In genomic region chr9:98902925-98903324, GRCh38 we compare ENCODE assay signal across 26 cellular contexts. TPM values are rescaled to one million over a fixed set of nuclear protein-coding genes. Genes with fewer than 3 reads are reported as not detected.
DNase-seq lines count a peak whose midpoint lies in the region; ATAC-seq and TF ChIP-seq lines count a peak whose summit lies in the region.
"Had no signal": no experiment of that assay in that cellular context is flagged by ENCODE, and none has a peak within 500 bp of the region (broad histone marks: within the 10 kb centered on the region; RNA-seq: fewer than 3 reads in every experiment).

No MANE protein-coding gene starts in this region.

- H3K27me3 Mint-ChIP-seq in endodermal cell (ENCODE audit: insufficient read depth) = peaks cover 2% of the 10 kb centered on the region

- no peaks in the 10 kb centered on the region for H3K27me3 ChIP-seq in WERI-Rb-1 (ENCODE audit: insufficient read depth, low read depth, severe bottlenecking)
- no peaks in the 10 kb centered on the region for H3K27me3 ChIP-seq in endodermal cell (ENCODE audit: control insufficient read depth, insufficient read depth, low read length, poor library complexity, severe bottlenecking)
- H3K27me3 ChIP-seq: BE2C, BLaER1 had no signal

- peaks cover 3% of the 10 kb centered on the region for H3K4me1 ChIP-seq in endodermal cell (ENCODE audit: control insufficient read depth, insufficient read depth, low read length)
- H3K4me1 ChIP-seq: BE2C had no signal

- no peaks in the 10 kb centered on the region for H3K9me3 ChIP-seq in WERI-Rb-1 (ENCODE audit: severe bottlenecking)
- H3K9me3 ChIP-seq in endodermal cell (ENCODE audit: control insufficient read depth, low read length) = no peaks in the 10 kb centered on the region
- H3K9me3 ChIP-seq: BE2C, BLaER1 had no signal

- TF ChIP-seq CTCF in WERI-Rb-1 (IDR thresholded peaks at IDR 0.05; ENCODE audit: low read depth, low read length) = no peak
- TF ChIP-seq CTCF in endodermal cell (conservative IDR thresholded peaks at IDR 0.05) = no peak

- H3K4me3 ChIP-seq in WERI-Rb-1 (ENCODE audit: low read depth, low read length) = no peak overlapping the region
- no peak overlapping the region for H3K4me3 ChIP-seq in endodermal cell (ENCODE audit: low read length)
- H3K4me3 ChIP-seq: BLaER1, GM12878 had no signal

- H3K4me1 Mint-ChIP-seq in endodermal cell = no peaks in the 10 kb centered on the region
- H3K4me1 Mint-ChIP-seq: CD4-positive, CD25-positive, alpha-beta regulatory T cell; CD8-positive, alpha-beta memory T cell had no signal

- whole genome bisulfite sequencing in endodermal cell (ENCODE audit: insufficient coverage in 1 of 2, insufficient read length in 1 of 2), 2 experiments = 93 to 100% methylated on average over 3 to 5 of the region's 5 CpGs

- no peak overlapping the region for H3K27ac Mint-ChIP-seq in endodermal cell
- H3K27ac Mint-ChIP-seq: CD14-positive monocyte; CD4-positive, alpha-beta memory T cell; CD4-positive, CD25-positive, alpha-beta regulatory T cell had no signal

- H3K36me3 ChIP-seq in WERI-Rb-1 (no peaks in the 10 kb centered on the region), endodermal cell (ENCODE audit: control insufficient read depth, insufficient read depth, low read length) (no peaks in the 10 kb centered on the region)
- H3K36me3 ChIP-seq: BE2C, BLaER1 had no signal

- H3K27ac ChIP-seq in WERI-Rb-1 (no peak overlapping the region), endodermal cell (ENCODE audit: low read depth, low read length) (no peak overlapping the region)
- H3K27ac ChIP-seq: BLaER1 had no signal

- H3K9me3 Mint-ChIP-seq in endodermal cell = no peaks in the 10 kb centered on the region
- H3K9me3 Mint-ChIP-seq: CD4-positive, alpha-beta memory T cell; CD8-positive, alpha-beta memory T cell had no signal

- ATAC-seq in GM19324 (IDR thresholded peaks at IDR 0.05; ENCODE audit: low FRiP score, unreplicated experiment) = no peak
- ATAC-seq: GM12878 had no signal

- no peak overlapping the region for H3K9ac ChIP-seq in endodermal cell (ENCODE audit: extremely low read depth, low read length, poor library complexity, severe bottlenecking)
- H3K9ac ChIP-seq: BLaER1 had no signal

- no peak overlapping the region for H3K4me3 Mint-ChIP-seq in endodermal cell
- H3K4me3 Mint-ChIP-seq: CD14-positive monocyte; CD4-positive, alpha-beta memory T cell; CD4-positive, CD25-positive, alpha-beta regulatory T cell; CD8-positive, alpha-beta memory T cell had no signal

- H3K36me3 Mint-ChIP-seq in endodermal cell (ENCODE audit: low read depth) = no peaks in the 10 kb centered on the region
- H3K36me3 Mint-ChIP-seq: CD14-positive monocyte; CD4-positive, alpha-beta memory T cell; CD4-positive, CD25-positive, alpha-beta regulatory T cell; CD8-positive, alpha-beta memory T cell had no signal

- DNase-seq in WERI-Rb-1 = peak; percentile 3
- peak; percentile 16 for DNase-seq in ecto neural progenitor cell (ENCODE audit: low spot score)
- peak; percentile 22 for DNase-seq in endodermal cell
- DNase-seq in islet precursor cell = peak; percentile 7
- DNase-seq in nucleus accumbens (lab: John Stamatoyannopoulos, UW) = no peak
- DNase-seq in NCI-H2081 treated with DMSO at 0.1 percent for 48 hours (lab: John Stamatoyannopoulos, UW) = no peak
- DNase-seq: 8988T; ACHN; BE2C; C1 segment of cervical spinal cord; CD4-positive, alpha-beta memory T cell; CD4-positive, CD25-positive, alpha-beta regulatory T cell; CD8-positive, alpha-beta memory T cell; COR-L47; DMS 273 treated with DMSO at 0.1 percent for 48 hours; DMS153; DMS53; DMS79; DND-41; EL; GDM1 had no signal

RNA-seq across cellular contexts. Expression of gene COL15A1, which starts 40.8 kb away (rescaled TPM):
- total RNA-seq in endodermal cell = under 1 TPM in 1 of 2 donors, not detected in 1; 0.27 TPM
- 0.39 TPM for polyA plus RNA-seq in endodermal cell (2013, experiment 1 of 2)
- polyA plus RNA-seq in endodermal cell (2013, experiment 2 of 2) = 0.33 TPM
- total RNA-seq: CD4-positive, alpha-beta memory T cell; CD4-positive, CD25-positive, alpha-beta regulatory T cell; CD8-positive, alpha-beta memory T cell; G401 had no signal
- polyA plus RNA-seq: CD4-positive, alpha-beta memory T cell had no signal

Comparison
In these comparisons a context has a peak if more than half of its experiments do, and no peak if none do; other contexts are left out.
1. DNase-seq: peak in WERI-Rb-1 (single experiment), ecto neural progenitor cell (single experiment), endodermal cell (single experiment) and islet precursor cell (single experiment); none in nucleus accumbens (0 of 56) and NCI-H2081 treated with DMSO at 0.1 percent for 48 hours (single experiment).